21 cellular contexts compared by ENCODE assay signal in genomic region chr1:14844923-14845617, GRCh38.
A peak's percentile ranks its signal among the peaks of the same experiment; 100 is the strongest.
DNase-seq lines count a peak whose midpoint lies in the region; ATAC-seq and TF ChIP-seq lines count a peak whose summit lies in the region.
"Had no signal": no experiment of that assay in that cellular context is flagged by ENCODE, and none has a peak within 500 bp of the region (broad histone marks: within the 10 kb centered on the region; RNA-seq: fewer than 3 reads in every experiment).

No MANE protein-coding gene starts in this region.

- no peak overlapping the region for H4K5ac ChIP-seq in IMR-90 (ENCODE audit: low read depth, low read length)

- H3K79me1 ChIP-seq in IMR-90 (ENCODE audit: low read depth in 1 of 2, low read length in 2 of 2): no peaks in the 10 kb centered on the region

- DNase-seq in IMR-90 (no peak), lower lobe of right lung (peak; percentile 0), vagina (ENCODE audit: extremely low spot score in 2 of 2) (no peak), SW480 (ENCODE audit: low spot score) (no peak), DMS53 treated with DMSO at 0.1 percent for 48 hours (lab: John Stamatoyannopoulos, UW; ENCODE audit: unreplicated experiment) (no peak)
- DNase-seq in naive thymus-derived CD8-positive, alpha-beta T cell: no peak
- DNase-seq: 8988T; ACHN; AML-193; BE2C; CD4-positive, alpha-beta T cell; CD8-positive, alpha-beta memory T cell; DMS79 treated with DMSO at 0.1 percent for 48 hours; GF-D8; GOT3; H7; HCEC 1CT had no signal

- intact Hi-C loops in IMR-90 (cut with micrococcal nuclease) (no loop called here), lower lobe of right lung (cut with DNase I) (no loop called here), vagina (cut with DNase I) (no loop called here)

- POLR2A ChIA-PET in HEK293 (lab: Yijun Ruan, JAX) (no interaction called here), IMR-90 (lab: Charles Lee; ENCODE audit: unreplicated experiment) (no interaction called here)
- POLR2A ChIA-PET in naive thymus-derived CD8-positive, alpha-beta T cell (lab: Charles Lee): no interaction called here

- H3K56ac ChIP-seq in IMR-90 (ENCODE audit: extremely low read depth, insufficient read depth, low read length): no peak overlapping the region

- no peak overlapping the region for H3K4me3 Mint-ChIP-seq in naive thymus-derived CD8-positive, alpha-beta T cell
- H3K4me3 Mint-ChIP-seq: CD14-positive monocyte; CD4-positive, alpha-beta T cell; CD8-positive, alpha-beta memory T cell had no signal

- H3K27me3 Mint-ChIP-seq in naive thymus-derived CD8-positive, alpha-beta T cell: peaks cover 4 to 37% (median 10%) of the 10 kb centered on the region in 5 donors

- CTCF ChIA-PET in HEK293 (lab: Yijun Ruan, JAX): interaction anchor here (1.3 kb wide), 1 partner anchor 66 kb away, joined by 5 read pairs; no protein-coding TSS in a partner anchor
- CTCF ChIA-PET in IMR-90 (lab: Yijun Ruan, JAX): no interaction called here

- BruUV-seq in IMR-90 (replicated peaks; lab: Mats Ljungman, UMichigan): no TSS peak

- H3K9me3 ChIP-seq in HEK293 (ENCODE audit: control insufficient read depth, insufficient read depth, low read depth, low read length) (no peaks in the 10 kb centered on the region), IMR-90 (ENCODE audit: control insufficient read depth, insufficient read depth, low read length) (peaks cover 6% of the 10 kb centered on the region; the same call in 1 of the 2 replicates), lower lobe of right lung (peaks cover 15% of the 10 kb centered on the region), vagina (peaks cover 3% of the 10 kb centered on the region)
- H3K9me3 ChIP-seq: BE2C had no signal

- TF ChIP-seq CTCF in HEK293 (tag by site-specific recombination; IDR thresholded peaks at IDR 0.05) (no peak), IMR-90 (conservative IDR thresholded peaks at IDR 0.05; ENCODE audit: low read depth, low read length) (no peak), lower lobe of right lung (IDR thresholded peaks at IDR 0.05) (no peak), vagina (IDR thresholded peaks at IDR 0.05) (no peak)

- H3K14ac ChIP-seq in IMR-90 (replicated peaks; ENCODE audit: low read depth, low read length): no peak overlapping the region

- H3K4me1 Mint-ChIP-seq in naive thymus-derived CD8-positive, alpha-beta T cell: no peaks in the 10 kb centered on the region
- H3K4me1 Mint-ChIP-seq: CD14-positive monocyte; CD8-positive, alpha-beta memory T cell had no signal

- no peak overlapping the region for H3K27ac ChIP-seq in HEK293 (ENCODE audit: extremely low read depth, low read depth, low read length)
- no peak overlapping the region for H3K27ac ChIP-seq in IMR-90 (ENCODE audit: insufficient read depth, low read length)
- no peak overlapping the region for H3K27ac ChIP-seq in lower lobe of right lung
- H3K27ac ChIP-seq in vagina: peak overlapping the region; percentile 64
- H3K27ac ChIP-seq: A549; BLaER1 treated with 17β-estradiol and CSF1 and Interleukin-3, amounts not matched to agents 10 nM and 100 nM had no signal

- peaks cover 3% of the 10 kb centered on the region; the same call in 1 of the 2 replicates for H4K20me1 ChIP-seq in IMR-90 (ENCODE audit: insufficient read depth, low read length)
- H4K20me1 ChIP-seq: BLaER1 treated with 17β-estradiol and CSF1 and Interleukin-3, amounts not matched to agents 10 nM and 100 nM had no signal

- H2AFZ ChIP-seq in IMR-90 (replicated peaks; ENCODE audit: low read length, poor library complexity): no peak overlapping the region

- no peak overlapping the region for H4K8ac ChIP-seq in IMR-90 (ENCODE audit: low read depth in 2 of 2, low read length in 2 of 2)

- H3K4me2 ChIP-seq in IMR-90 (ENCODE audit: low read depth, low read length): no peak overlapping the region
- H3K4me2 ChIP-seq: A549; BLaER1 treated with 17β-estradiol and CSF1 and Interleukin-3, amounts not matched to agents 10 nM and 100 nM had no signal

- TF ChIP-seq RAD21 in IMR-90 (IDR thresholded peaks at IDR 0.05; ENCODE audit: low read length): no peak

- no peak overlapping the region for H3K9ac ChIP-seq in IMR-90 (ENCODE audit: low read depth, low read length)
- H3K9ac ChIP-seq: BLaER1 treated with 17β-estradiol and CSF1 and Interleukin-3, amounts not matched to agents 10 nM and 100 nM had no signal

- H2BK120ac ChIP-seq in IMR-90 (ENCODE audit: low read depth, low read length): no peak overlapping the region

- WGBS in IMR-90 (ENCODE audit: extremely low coverage in 2 of 2, insufficient read length in 1 of 2), 2 experiments: 85 to 100% methylated on average over 1 to 2 of the region's 2 CpGs

- dilution Hi-C loops in IMR-90 (cut with HindIII; ENCODE audit: low sequenced_read_pairs, unreplicated experiment): no loop called here

- TF ChIP-seq POLR2A in IMR-90 (IDR thresholded peaks at IDR 0.05; ENCODE audit: low read depth, low read length): no peak
- no peak for TF ChIP-seq POLR2A in vagina (IDR thresholded peaks at IDR 0.05)

- H3K18ac ChIP-seq in IMR-90 (ENCODE audit: low read depth, low read length): no peak overlapping the region

- H3K9me3 Mint-ChIP-seq in naive thymus-derived CD8-positive, alpha-beta T cell: peaks cover 0 to 39% (median 25%) of the 10 kb centered on the region in 9 donors

- no peak for ATAC-seq in IMR-90 (ENCODE audit: low read depth)
- no peak for ATAC-seq in lower lobe of right lung
- ATAC-seq in naive thymus-derived CD8-positive, alpha-beta T cell: no peak
- ATAC-seq: A549 had no signal

- H3K36me3 ChIP-seq in HEK293 (ENCODE audit: control insufficient read depth in 2 of 2, insufficient read depth in 1 of 2, low read length in 2 of 2) (no peaks in the 10 kb centered on the region), IMR-90 (ENCODE audit: control insufficient read depth, insufficient read depth, low read length) (no peaks in the 10 kb centered on the region), lower lobe of right lung (no peaks in the 10 kb centered on the region), vagina (no peaks in the 10 kb centered on the region)
- H3K36me3 ChIP-seq: BE2C had no signal

- H2AK9ac ChIP-seq in IMR-90 (replicated peaks; ENCODE audit: low read depth, low read length, poor library complexity): no peak overlapping the region

- no peaks in the 10 kb centered on the region for H3K4me1 ChIP-seq in HEK293 (ENCODE audit: control insufficient read depth, insufficient read depth, low read length)
- peaks cover 10% of the 10 kb centered on the region for H3K4me1 ChIP-seq in IMR-90 (ENCODE audit: control insufficient read depth, insufficient read depth, low read length)
- H3K4me1 ChIP-seq in lower lobe of right lung: no peaks in the 10 kb centered on the region
- peaks cover 11% of the 10 kb centered on the region for H3K4me1 ChIP-seq in vagina
- H3K4me1 ChIP-seq: A549, BE2C had no signal

- peaks cover 2 to 16% (median 4%) of the 10 kb centered on the region in 3 donors for H3K36me3 Mint-ChIP-seq in naive thymus-derived CD8-positive, alpha-beta T cell
- H3K36me3 Mint-ChIP-seq: CD14-positive monocyte had no signal

- in situ Hi-C loops in IMR-90 (cut with MboI; ENCODE audit: low sequenced_read_pairs): no loop called here

- no peak overlapping the region for H3K23ac ChIP-seq in IMR-90 (ENCODE audit: low read depth, low read length)

- H3K4me3 ChIP-seq in HEK293 (ENCODE audit: low read depth, low read length): no peak overlapping the region
- no peak overlapping the region for H3K4me3 ChIP-seq in IMR-90 (ENCODE audit: insufficient read depth, low read depth, low read length)
- H3K4me3 ChIP-seq in lower lobe of right lung: no peak overlapping the region
- no peak overlapping the region for H3K4me3 ChIP-seq in vagina
- H3K4me3 ChIP-seq: A549; BLaER1 treated with 17β-estradiol and CSF1 and Interleukin-3, amounts not matched to agents 10 nM and 100 nM had no signal

- H2BK5ac ChIP-seq in IMR-90 (ENCODE audit: low read depth, low read length, poor library complexity, severe bottlenecking): peak overlapping the region; percentile 52

- H2AK5ac ChIP-seq in IMR-90 (ENCODE audit: low read depth, low read length): no peak overlapping the region; the same call in 1 of the 2 replicates

- H2BK20ac ChIP-seq in IMR-90 (ENCODE audit: low read depth, low read length): no peak overlapping the region

- H2BK15ac ChIP-seq in IMR-90 (ENCODE audit: low read depth, low read length): 0 out of 3 replicates have a peak overlapping the region, but pooled peaks have one; percentile 10

- H3K4ac ChIP-seq in IMR-90 (ENCODE audit: low read depth, low read length): no peak overlapping the region

- H3K27ac Mint-ChIP-seq in naive thymus-derived CD8-positive, alpha-beta T cell: no peak overlapping the region
- H3K27ac Mint-ChIP-seq: CD14-positive monocyte; CD4-positive, alpha-beta T cell had no signal

- H4K91ac ChIP-seq in IMR-90 (ENCODE audit: insufficient read depth, low read depth, low read length): no peak overlapping the region

- peaks cover 4% of the 10 kb centered on the region; the same call in 1 of the 2 replicates for H3K9me1 ChIP-seq in IMR-90 (ENCODE audit: insufficient read depth, low read length)

- no peaks in the 10 kb centered on the region for H3K27me3 ChIP-seq in IMR-90 (ENCODE audit: control insufficient read depth, insufficient read depth, low read length)
- H3K27me3 ChIP-seq in lower lobe of right lung (ENCODE audit: low read depth): no peaks in the 10 kb centered on the region
- H3K27me3 ChIP-seq in vagina: no peaks in the 10 kb centered on the region
- H3K27me3 ChIP-seq: BE2C; BLaER1 treated with 17β-estradiol and CSF1 and Interleukin-3, amounts not matched to agents 10 nM and 100 nM had no signal

TF ChIP-seq in HEK293, 187 proteins besides CTCF, POLR2A, EP300 and RAD21 (continues in another document):
- TF ChIP-seq ZBTB17 (tag by site-specific recombination; IDR thresholded peaks at IDR 0.05) (peak; percentile 81), GLI4 (tag by site-specific recombination; IDR thresholded peaks at IDR 0.05) (no peak), ZNF658 (tag by site-specific recombination; IDR thresholded peaks at IDR 0.05) (no peak), ZNF248 (tag by site-specific recombination; IDR thresholded peaks at IDR 0.05) (0 out of 2 replicates have a peak, but pooled peaks have one; percentile 14)

TF ChIP-seq in IMR-90, 13 proteins besides CTCF, POLR2A, EP300 and RAD21:
- no peak for TF ChIP-seq BHLHE40 (IDR thresholded peaks at IDR 0.05; ENCODE audit: low read depth, low read length)
- TF ChIP-seq, protein P1, sequence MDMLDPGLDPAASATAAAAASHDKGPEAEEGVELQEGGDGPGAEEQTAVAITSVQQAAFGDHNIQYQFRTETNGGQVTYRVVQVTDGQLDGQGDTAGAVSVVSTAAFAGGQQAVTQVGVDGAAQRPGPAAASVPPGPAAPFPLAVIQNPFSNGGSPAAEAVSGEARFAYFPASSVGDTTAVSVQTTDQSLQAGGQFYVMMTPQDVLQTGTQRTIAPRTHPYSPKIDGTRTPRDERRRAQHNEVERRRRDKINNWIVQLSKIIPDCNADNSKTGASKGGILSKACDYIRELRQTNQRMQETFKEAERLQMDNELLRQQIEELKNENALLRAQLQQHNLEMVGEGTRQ (IDR thresholded peaks at IDR 0.05; ENCODE audit: low read depth, low read length): no peak
- TF ChIP-seq FOS (IDR thresholded peaks at IDR 0.05; ENCODE audit: low read depth, low read length): no peak
- TF ChIP-seq MAZ (IDR thresholded peaks at IDR 0.05; ENCODE audit: borderline replicate concordance, low read depth, low read length): no peak
- TF ChIP-seq MAFK (IDR thresholded peaks at IDR 0.05; ENCODE audit: low read depth, low read length): no peak
- TF ChIP-seq RCOR1 (IDR thresholded peaks at IDR 0.05; ENCODE audit: insufficient replicate concordance, low read length): no peak
TF ChIP-seq in IMR-90: peak in this region for 0.
